In genomic region chr11:862704-863388, GRCh38 we compare ENCODE assay signal across 22 cellular contexts. TPM values are rescaled to one million over a fixed set of nuclear protein-coding genes. Genes with fewer than 3 reads are reported as not detected.
DNase-seq lines count a peak whose midpoint lies in the region; ATAC-seq, FAIRE-seq and TF ChIP-seq lines count a peak whose summit lies in the region.
"Had no signal": no experiment of that assay in that cellular context is flagged by ENCODE, and none has a peak within 500 bp of the region (broad histone marks: within the 10 kb centered on the region; RNA-seq: fewer than 3 reads in every experiment).

No MANE protein-coding gene starts in this region.

- H2BK15ac ChIP-seq in neuronal stem cell (ENCODE audit: low read length): peak overlapping the region; percentile 6

- peak overlapping the region; percentile 94 for H3K18ac ChIP-seq in neuronal stem cell (ENCODE audit: low read length)

- ATAC-seq in GM18867 (IDR thresholded peaks at IDR 0.05; ENCODE audit: unreplicated experiment): no peak

- peak overlapping the region; percentile 77 for H3K27ac ChIP-seq in hepatocyte
- no peak overlapping the region for H3K27ac ChIP-seq in neuronal stem cell (replicated peaks; ENCODE audit: low read length)
- H3K27ac ChIP-seq: testis had no signal

- WGBS in hepatocyte (ENCODE audit: low lambda C conversion rate, missing lambda C conversion rate): 43% methylated on average over 12 of the region's 27 CpGs
- WGBS in neuronal stem cell (ENCODE audit: extremely low coverage in 2 of 2, insufficient read length in 2 of 2, insufficient replicate concordance in 1 of 2), 2 donors: no CpG with 5 or more reads among the region's 27 CpGs

- peak; percentile 81 for DNase-seq in ELF-1 (ENCODE audit: low read depth, low spot score)
- DNase-seq in NT2/D1 (ENCODE audit: low read depth, low spot score): no peak
- DNase-seq in hepatocyte (ENCODE audit: low spot score): peak; percentile 73
- DNase-seq in neuronal stem cell (ENCODE audit: low spot score): no peak
- no peak for DNase-seq in NCI-H345 treated with DMSO at 0.1 percent for 48 hours (lab: John Stamatoyannopoulos, UW; ENCODE audit: unreplicated experiment)
- DNase-seq in HTR-8/SVneo (ENCODE audit: insufficient read length, low spot score): no peak
- no peak for DNase-seq in hepatic stellate cell (ENCODE audit: low spot score)
- DNase-seq: activated CD4-positive, alpha-beta T cell treated with anti-CD3 and anti-CD28 coated beads, Interleukin-2, amount 50 U/mL, for 4 hours; activated naive CD4-positive, alpha-beta T cell treated with Interleukin-2 at 50 U/mL for 16 hours; activated T-cell treated with anti-CD3 and anti-CD28 coated beads for 4 hours; aorta; CD4-positive, CD25-positive, alpha-beta regulatory T cell; DMS53; effector CD8-positive, alpha-beta T cell; Kasumi-1; midbrain; NCI-H1105 treated with DMSO at 0.1 percent for 48 hours; NCI-H2107; SHP77; T-helper 1 cell; testis had no signal

- H3K27me3 ChIP-seq in NT2/D1 (ENCODE audit: insufficient read depth, insufficient read length) (no peaks in the 10 kb centered on the region), hepatocyte (no peaks in the 10 kb centered on the region), neuronal stem cell (ENCODE audit: control insufficient read depth in 3 of 3, insufficient read depth in 3 of 3, low read depth in 1 of 3, low read length in 3 of 3) (no peaks in the 10 kb centered on the region)
- H3K27me3 ChIP-seq: testis had no signal

- H3K9ac ChIP-seq in NT2/D1 (ENCODE audit: insufficient read length, low read depth) (peak overlapping the region; percentile 85), neuronal stem cell (ENCODE audit: low read depth, low read length, poor library complexity) (peak overlapping the region; percentile 70)

- H2BK5ac ChIP-seq in neuronal stem cell (ENCODE audit: low read length): peak overlapping the region; percentile 75

- H2AFZ ChIP-seq in hepatocyte: no peak overlapping the region
- no peak overlapping the region for H2AFZ ChIP-seq in neuronal stem cell (ENCODE audit: low read length)

- H3K4ac ChIP-seq in neuronal stem cell (ENCODE audit: low read length): peak overlapping the region; percentile 53

- no peaks in the 10 kb centered on the region for H3K79me2 ChIP-seq in hepatocyte

- no peak overlapping the region for H2BK120ac ChIP-seq in neuronal stem cell (ENCODE audit: low read depth, low read length)

- H3K36me3 ChIP-seq in NT2/D1 (ENCODE audit: insufficient read depth, insufficient read length, low read length): peaks cover 39% of the 10 kb centered on the region
- no peaks in the 10 kb centered on the region for H3K36me3 ChIP-seq in hepatocyte (replicated peaks; ENCODE audit: insufficient read depth, low read depth)
- H3K36me3 ChIP-seq in neuronal stem cell (replicated peaks in 1 of 2; ENCODE audit: control insufficient read depth in 2 of 2, insufficient read depth in 2 of 2, low read length in 2 of 2): peaks cover 0 to 33% of the 10 kb centered on the region in 2 donors

- H3K14ac ChIP-seq in neuronal stem cell (ENCODE audit: low read length): peak overlapping the region; percentile 89

- H3K23ac ChIP-seq in neuronal stem cell (ENCODE audit: low read depth, low read length, poor library complexity): peak overlapping the region; percentile 67

- H3K9me3 ChIP-seq in NT2/D1 (ENCODE audit: insufficient read depth, low read length) (no peaks in the 10 kb centered on the region), hepatocyte (ENCODE audit: low read depth) (no peaks in the 10 kb centered on the region), neuronal stem cell (replicated peaks in 1 of 2; ENCODE audit: control insufficient read depth in 2 of 2, insufficient read depth in 1 of 2, low read depth in 1 of 2, low read length in 2 of 2) (no peaks in the 10 kb centered on the region)
- H3K9me3 ChIP-seq: testis had no signal

- H3K4me1 ChIP-seq in NT2/D1 (ENCODE audit: insufficient read depth, insufficient read length): peaks cover 64% of the 10 kb centered on the region
- peaks cover 31% of the 10 kb centered on the region for H3K4me1 ChIP-seq in hepatocyte (ENCODE audit: insufficient read depth)
- H3K4me1 ChIP-seq in neuronal stem cell (ENCODE audit: control insufficient read depth in 2 of 2, insufficient read depth in 1 of 2, low read depth in 1 of 2, low read length in 2 of 2): peaks cover 7 to 13% of the 10 kb centered on the region in 2 donors

- H2AK5ac ChIP-seq in neuronal stem cell (ENCODE audit: low read depth, low read length): peak overlapping the region; percentile 98

- H3K4me2 ChIP-seq in hepatocyte (peak overlapping the region; percentile 47), neuronal stem cell (ENCODE audit: insufficient read depth, low read length, poor library complexity, severe bottlenecking) (no peak overlapping the region)

- FAIRE-seq in HTR-8/SVneo (lab: Jason Lieb, UNC): no peak

- H4K8ac ChIP-seq in neuronal stem cell (ENCODE audit: low read depth, low read length): peak overlapping the region; percentile 92

- H2BK12ac ChIP-seq in neuronal stem cell (ENCODE audit: low read length): peak overlapping the region; percentile 84

- peak overlapping the region; percentile 30 for H4K91ac ChIP-seq in neuronal stem cell (ENCODE audit: low read depth, low read length, poor library complexity)

- no peaks in the 10 kb centered on the region for H4K20me1 ChIP-seq in hepatocyte (ENCODE audit: insufficient read depth, poor library complexity, severe bottlenecking)

- H3K9me2 ChIP-seq in hepatocyte (replicated peaks; ENCODE audit: insufficient read depth): no peaks in the 10 kb centered on the region

- H3K79me1 ChIP-seq in neuronal stem cell (ENCODE audit: low read depth, low read length): peaks cover 12% of the 10 kb centered on the region

- TF ChIP-seq CTCF in hepatocyte (IDR thresholded peaks at IDR 0.05; ENCODE audit: poor library complexity): no peak

- H3K4me3 ChIP-seq in NT2/D1 (ENCODE audit: insufficient read length, low read depth) (peak overlapping the region; percentile 43), hepatocyte (no peak overlapping the region), neuronal stem cell (ENCODE audit: low read length in 2 of 2) (no peak overlapping the region)
- H3K4me3 ChIP-seq: testis had no signal

RNA-seq across cellular contexts. Expression of gene TSPAN4, which starts 20.2 kb away (rescaled TPM):
- 62.5 and 82.8 TPM in 2 replicates for total RNA-seq in hepatocyte
- 148 and 177 TPM in 2 replicates for polyA plus RNA-seq in hepatocyte
- 39.4 TPM for polyA plus RNA-seq in neuronal stem cell (2013, experiment 1 of 2)
- polyA plus RNA-seq in neuronal stem cell (2013, experiment 2 of 2): 35.6 TPM

RNA-seq across cellular contexts. Expression of gene POLR2L, which starts 20.5 kb away (rescaled TPM):
- total RNA-seq in hepatocyte: 38.0 and 50.2 TPM in 2 replicates
- polyA plus RNA-seq in hepatocyte: 372 and 402 TPM in 2 replicates
- polyA plus RNA-seq in neuronal stem cell (2013, experiment 1 of 2): 129 TPM
- 129 TPM for polyA plus RNA-seq in neuronal stem cell (2013, experiment 2 of 2)

RNA-seq across cellular contexts. Expression of gene CD151, which starts 30.1 kb away (rescaled TPM):
- 248 and 260 TPM in 2 replicates for total RNA-seq in hepatocyte
- 356 and 392 TPM in 2 replicates for polyA plus RNA-seq in hepatocyte
- polyA plus RNA-seq in neuronal stem cell (2013, experiment 1 of 2): 74.1 TPM
- polyA plus RNA-seq in neuronal stem cell (2013, experiment 2 of 2): 74.3 TPM

RNA-seq across cellular contexts. Expression of gene CRACR2B, which starts 35.1 kb away (rescaled TPM):
- 9.7 and 10.2 TPM in 2 replicates for total RNA-seq in hepatocyte
- 33.2 and 39.7 TPM in 2 replicates for polyA plus RNA-seq in hepatocyte
- 12.4 TPM for polyA plus RNA-seq in neuronal stem cell (2013, experiment 1 of 2)
- polyA plus RNA-seq in neuronal stem cell (2013, experiment 2 of 2): 11.8 TPM

RNA-seq across cellular contexts. Expression of gene PNPLA2, which starts 44.1 kb away (rescaled TPM):
- total RNA-seq in hepatocyte: 12.2 and 12.9 TPM in 2 replicates
- polyA plus RNA-seq in hepatocyte: 50.0 and 57.3 TPM in 2 replicates
- 34.4 TPM for polyA plus RNA-seq in neuronal stem cell (2013, experiment 1 of 2)
- polyA plus RNA-seq in neuronal stem cell (2013, experiment 2 of 2): 33.9 TPM

Comparison
In these comparisons a context has a peak if more than half of its experiments do, and no peak if none do; other contexts are left out.
1. DNase-seq: peak in ELF-1 (single experiment) and hepatocyte (single experiment); none in NT2/D1 (single experiment), neuronal stem cell (single experiment), NCI-H345 treated with DMSO at 0.1 percent for 48 hours (single experiment), HTR-8/SVneo (single experiment) and hepatic stellate cell (single experiment).